18 cellular contexts compared by ENCODE assay signal in the genomic region with DNA sequence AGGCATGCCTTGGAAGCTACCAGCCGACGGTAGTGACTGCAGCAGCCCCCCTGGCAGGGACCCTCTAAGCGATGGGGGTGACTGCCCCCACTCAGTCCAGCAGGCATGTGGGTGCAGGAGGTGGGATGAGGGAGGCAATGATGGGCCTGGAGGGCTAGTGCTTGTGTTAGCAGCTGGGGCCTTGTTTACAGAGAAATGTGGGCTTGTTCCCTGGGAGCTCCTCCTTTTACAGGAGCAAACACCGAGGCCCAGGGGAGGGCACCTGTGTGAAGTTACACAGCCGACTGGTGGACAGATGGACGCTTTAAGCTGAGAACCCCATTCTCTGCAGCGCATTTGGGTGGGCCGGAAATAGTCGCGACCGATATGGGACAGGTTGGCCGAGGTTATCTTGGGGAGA.
"Had no signal": no experiment of that assay in that cellular context is flagged by ENCODE, and none has a peak within 500 bp of the region (broad histone marks: within the 10 kb centered on the region; RNA-seq: fewer than 3 reads in every experiment).

No MANE protein-coding gene starts in this region.

- H3K36me3 ChIP-seq: heart left ventricle, sigmoid colon, SJSA1, tibial nerve had no signal

- DNase-seq: activated B cell treated with CpG ODN at 0.5 μM for 24 hours; activated CD4-positive, alpha-beta T cell treated with anti-CD3 and anti-CD28 coated beads, Interleukin-2, amount 10 ng/mL, durations not matched to agents 24 days and 14 days; activated CD8-positive, alpha-beta T cell treated with anti-CD3 and anti-CD28 coated beads, Interleukin-2, amount 10 ng/mL, durations not matched to agents 7 days and 5 days; activated naive CD4-positive, alpha-beta T cell; activated naive CD8-positive, alpha-beta T cell treated with anti-CD3 and anti-CD28 coated beads, Interleukin-2, amount 10 ng/mL, durations not matched to agents 7 days and 5 days; effector memory CD4-positive, alpha-beta T cell; heart left ventricle; left colon; occipital lobe; sigmoid colon; stimulated activated CD4-positive, alpha-beta T cell treated with anti-CD3 and anti-CD28 coated beads, Interleukin-1b, Interleukin-23, amount 100 ng/mL, for 48 hours; T-helper 2 cell had no signal

- H3K27ac ChIP-seq: heart left ventricle, sigmoid colon, SJSA1, tibial nerve had no signal

- H3K4me3 ChIP-seq: heart left ventricle, sigmoid colon, SJSA1, tibial nerve had no signal

- H3K9me3 ChIP-seq: sigmoid colon, SJSA1 had no signal

- FAIRE-seq: frontal cortex, TTC549 had no signal

- ATAC-seq: activated CD8-positive, alpha-beta T cell treated with anti-CD3 and anti-CD28 coated beads, Interleukin-2, amount 10 ng/mL, durations not matched to agents 7 days and 5 days; heart left ventricle; left colon; natural killer cell treated with Interleukin-12 subunit alpha and Interleukin-12 subunit beta and Interleukin-15 and Interleukin-18, amount 100 ng/mL, for 72 hours; stimulated activated effector memory CD8-positive, alpha-beta T cell treated with anti-CD3 and anti-CD28 coated beads, Interleukin-12 subunit alpha, Interleukin-12 subunit beta, amount 100 ng/mL, for 72 hours had no signal

- H3K27me3 ChIP-seq: heart left ventricle, sigmoid colon, SJSA1, tibial nerve had no signal

- H3K4me1 ChIP-seq: heart left ventricle, sigmoid colon, SJSA1, tibial nerve had no signal
